ENCODE assay signal across 2 cellular contexts in genomic region chr2:205702576-205702975, GRCh38.
TF ChIP-seq lines count a peak whose summit lies in the region.

No MANE protein-coding gene starts in this region.

TF ChIP-seq in IMR-90, 13 proteins besides CTCF, POLR2A, EP300 and RAD21:
- TF ChIP-seq RFX5 (IDR thresholded peaks at IDR 0.05; ENCODE audit: low read depth, low read length) (no peak), BHLHE40 (IDR thresholded peaks at IDR 0.05; ENCODE audit: low read depth, low read length) (no peak), ELK1 (IDR thresholded peaks at IDR 0.05; ENCODE audit: borderline replicate concordance, low read depth, low read length) (no peak), MXI1 (IDR thresholded peaks at IDR 0.05; ENCODE audit: borderline replicate concordance, low read depth, low read length) (no peak), USF2 (IDR thresholded peaks at IDR 0.05; ENCODE audit: low read depth, low read length) (no peak), SMC3 (IDR thresholded peaks at IDR 0.05; ENCODE audit: low read depth, low read length) (no peak), NFE2L2 (IDR thresholded peaks at IDR 0.05; ENCODE audit: low read depth, low read length) (no peak)

TF ChIP-seq in endothelial cell of umbilical vein, 7 proteins besides CTCF, POLR2A, EP300 and RAD21:
- TF ChIP-seq POLR2AphosphoS5 (IDR thresholded peaks at IDR 0.05; ENCODE audit: insufficient read depth, low read depth, low read length) = no peak
- no peak for TF ChIP-seq GATA2 (IDR thresholded peaks at IDR 0.05; ENCODE audit: insufficient read depth, insufficient read length, low read depth, low read length)
- no peak for TF ChIP-seq EZH2 (IDR thresholded peaks at IDR 0.05; ENCODE audit: borderline replicate concordance, low read depth, low read length, severe bottlenecking)
- TF ChIP-seq MAX (IDR thresholded peaks at IDR 0.05; ENCODE audit: insufficient read depth, insufficient read length) = no peak
- TF ChIP-seq MYC (IDR thresholded peaks at IDR 0.05; ENCODE audit: low read depth, low read length) = no peak
- no peak for TF ChIP-seq FOS (IDR thresholded peaks at IDR 0.05; ENCODE audit: borderline replicate concordance, insufficient read depth, low read length)
- no peak for TF ChIP-seq JUN (IDR thresholded peaks at IDR 0.05; ENCODE audit: borderline replicate concordance, insufficient read depth, insufficient read length, low read depth)
